Comparison of ENCODE assay signal across 12 cellular contexts in genomic region chr1:88946845-88947244, GRCh38. TPM values are rescaled to one million over a fixed set of nuclear protein-coding genes. Genes with fewer than 3 reads are reported as not detected.
DNase-seq lines count a peak whose midpoint lies in the region; ATAC-seq, FAIRE-seq and TF ChIP-seq lines count a peak whose summit lies in the region.
"Had no signal": no experiment of that assay in that cellular context is flagged by ENCODE, and none has a peak within 500 bp of the region (broad histone marks: within the 10 kb centered on the region; RNA-seq: fewer than 3 reads in every experiment).

No MANE protein-coding gene starts in this region.

- no peak overlapping the region for H4K5ac ChIP-seq in IMR-90 (ENCODE audit: low read depth, low read length)

- peaks cover 2% of the 10 kb centered on the region for H3K9me3 Mint-ChIP-seq in CD8-positive, alpha-beta T cell
- H3K9me3 Mint-ChIP-seq in naive thymus-derived CD4-positive, alpha-beta T cell: peaks cover 0 to 4% (median 0%) of the 10 kb centered on the region in 11 donors

- no peaks in the 10 kb centered on the region for H3K79me2 ChIP-seq in smooth muscle cell (ENCODE audit: low read depth)

- no peak for FAIRE-seq in bronchial epithelial cell (lab: Jason Lieb, UNC)
- FAIRE-seq: GM12891 had no signal

- H3K14ac ChIP-seq in IMR-90 (replicated peaks; ENCODE audit: low read depth, low read length): no peak overlapping the region

- H3K4ac ChIP-seq in IMR-90 (ENCODE audit: low read depth, low read length): no peak overlapping the region

- no peak overlapping the region for H2BK20ac ChIP-seq in IMR-90 (ENCODE audit: low read depth, low read length)

- H4K20me1 ChIP-seq in IMR-90 (ENCODE audit: insufficient read depth, low read length) (no peaks in the 10 kb centered on the region), smooth muscle cell (ENCODE audit: low read depth) (no peaks in the 10 kb centered on the region)

- no peak overlapping the region for H2AK5ac ChIP-seq in IMR-90 (ENCODE audit: low read depth, low read length)

- DNase-seq in CD8-positive, alpha-beta T cell: no peak
- peak; percentile 66 for DNase-seq in IMR-90
- DNase-seq in bronchial epithelial cell (ENCODE audit: low read depth): peak; percentile 15
- DNase-seq in naive thymus-derived CD4-positive, alpha-beta T cell: no peak
- DNase-seq in smooth muscle cell (lab: John Stamatoyannopoulos, UW; ENCODE audit: unreplicated experiment): no peak
- no peak for DNase-seq in uterus
- DNase-seq: stimulated activated CD4-positive, alpha-beta T cell treated with anti-CD3 and anti-CD28 coated beads, Interleukin-4, amount 100 ng/mL, for 24 hours; substantia nigra had no signal

- no peak overlapping the region for H3K4me2 ChIP-seq in IMR-90 (ENCODE audit: low read depth, low read length)
- no peak overlapping the region for H3K4me2 ChIP-seq in smooth muscle cell

- H3K18ac ChIP-seq in IMR-90 (ENCODE audit: low read depth, low read length): no peak overlapping the region

- no peak overlapping the region for H3K4me3 Mint-ChIP-seq in CD8-positive, alpha-beta T cell
- H3K4me3 Mint-ChIP-seq in naive thymus-derived CD4-positive, alpha-beta T cell: peak overlapping the region in 1 of 10 donors; percentile 2

- H3K27ac ChIP-seq in CD8-positive, alpha-beta T cell (ENCODE audit: low read depth, low read length): no peak overlapping the region
- H3K27ac ChIP-seq in IMR-90 (ENCODE audit: insufficient read depth, low read length) (no peak overlapping the region), smooth muscle cell (ENCODE audit: low read depth) (no peak overlapping the region), uterus (no peak overlapping the region)
- H3K27ac ChIP-seq in naive thymus-derived CD4-positive, alpha-beta T cell (ENCODE audit: low read depth, low read length): no peak overlapping the region
- H3K27ac ChIP-seq: neutrophil had no signal

- H3K9me3 ChIP-seq in CD8-positive, alpha-beta T cell (ENCODE audit: low read length): no peaks in the 10 kb centered on the region
- H3K9me3 ChIP-seq in IMR-90 (ENCODE audit: control insufficient read depth, insufficient read depth, low read length): no peaks in the 10 kb centered on the region
- H3K9me3 ChIP-seq in naive thymus-derived CD4-positive, alpha-beta T cell (ENCODE audit: control insufficient read depth in 2 of 3, low read length in 3 of 3): no peaks in the 10 kb centered on the region
- no peaks in the 10 kb centered on the region for H3K9me3 ChIP-seq in smooth muscle cell (replicated peaks; ENCODE audit: low read depth)
- no peaks in the 10 kb centered on the region for H3K9me3 ChIP-seq in uterus
- H3K9me3 ChIP-seq: neutrophil had no signal

- no peak overlapping the region for H3K4me3 ChIP-seq in CD8-positive, alpha-beta T cell (ENCODE audit: low read depth, low read length)
- no peak overlapping the region for H3K4me3 ChIP-seq in IMR-90 (ENCODE audit: insufficient read depth, low read depth, low read length)
- H3K4me3 ChIP-seq in bronchial epithelial cell (ENCODE audit: low read depth, low read length): no peak overlapping the region
- H3K4me3 ChIP-seq in naive thymus-derived CD4-positive, alpha-beta T cell (ENCODE audit: low read length): no peak overlapping the region
- no peak overlapping the region for H3K4me3 ChIP-seq in smooth muscle cell
- H3K4me3 ChIP-seq in uterus: no peak overlapping the region

- BruUV-seq in IMR-90 (replicated peaks; lab: Mats Ljungman, UMichigan): no TSS peak

- no peaks in the 10 kb centered on the region for H3K4me1 ChIP-seq in CD8-positive, alpha-beta T cell (ENCODE audit: insufficient read depth, low read length)
- peaks cover 6% of the 10 kb centered on the region for H3K4me1 ChIP-seq in IMR-90 (ENCODE audit: control insufficient read depth, insufficient read depth, low read length)
- no peaks in the 10 kb centered on the region for H3K4me1 ChIP-seq in naive thymus-derived CD4-positive, alpha-beta T cell (ENCODE audit: control insufficient read depth in 2 of 2, insufficient read depth in 2 of 2, low read length in 2 of 2)
- no peaks in the 10 kb centered on the region for H3K4me1 ChIP-seq in smooth muscle cell (ENCODE audit: low read depth)
- H3K4me1 ChIP-seq in uterus: no peaks in the 10 kb centered on the region

- in situ Hi-C loops in IMR-90 (cut with MboI; ENCODE audit: low sequenced_read_pairs): no loop called here

- peak overlapping the region; percentile 32 for H3K27ac Mint-ChIP-seq in CD8-positive, alpha-beta T cell
- peak overlapping the region in 2 of 9 donors; percentile 65 to 71 for H3K27ac Mint-ChIP-seq in naive thymus-derived CD4-positive, alpha-beta T cell

- H3K36me3 ChIP-seq in CD8-positive, alpha-beta T cell (ENCODE audit: insufficient read depth, low read length): peaks cover 27% of the 10 kb centered on the region
- peaks cover 16% of the 10 kb centered on the region for H3K36me3 ChIP-seq in IMR-90 (ENCODE audit: control insufficient read depth, insufficient read depth, low read length)
- H3K36me3 ChIP-seq in bronchial epithelial cell (ENCODE audit: control insufficient read depth, insufficient read depth, low read length): peaks cover 6% of the 10 kb centered on the region
- H3K36me3 ChIP-seq in naive thymus-derived CD4-positive, alpha-beta T cell (ENCODE audit: control insufficient read depth in 2 of 3, insufficient read depth in 3 of 3, low read length in 3 of 3): peaks cover 3 to 55% (median 11%) of the 10 kb centered on the region in 3 experiments
- H3K36me3 ChIP-seq in smooth muscle cell (ENCODE audit: low read depth): peaks cover 16% of the 10 kb centered on the region
- no peaks in the 10 kb centered on the region for H3K36me3 ChIP-seq in uterus

- peaks cover 70% of the 10 kb centered on the region for H3K36me3 Mint-ChIP-seq in CD8-positive, alpha-beta T cell
- H3K36me3 Mint-ChIP-seq in naive thymus-derived CD4-positive, alpha-beta T cell: peaks cover 22 to 69% (median 58%) of the 10 kb centered on the region in 5 donors

- H3K4me1 Mint-ChIP-seq in CD8-positive, alpha-beta T cell (ENCODE audit: low read depth): no peaks in the 10 kb centered on the region
- peaks cover 0 to 6% (median 0%) of the 10 kb centered on the region in 7 donors for H3K4me1 Mint-ChIP-seq in naive thymus-derived CD4-positive, alpha-beta T cell

- no peaks in the 10 kb centered on the region; a peak in 1 of 4 replicates for H3K79me1 ChIP-seq in IMR-90 (ENCODE audit: low read depth in 1 of 2, low read length in 2 of 2)

- TF ChIP-seq POLR2A in IMR-90 (IDR thresholded peaks at IDR 0.05; ENCODE audit: low read depth, low read length) (no peak), uterus (IDR thresholded peaks at IDR 0.05) (no peak)

- no peak overlapping the region for H2BK5ac ChIP-seq in IMR-90 (ENCODE audit: low read depth, low read length, poor library complexity, severe bottlenecking)

- no peak overlapping the region for H4K91ac ChIP-seq in IMR-90 (ENCODE audit: insufficient read depth, low read depth, low read length)

- 100% methylated on average over 1 of the region's 3 CpGs; no CpG with 5 or more reads in 1 of the 2 experiments for WGBS in IMR-90 (ENCODE audit: extremely low coverage in 2 of 2, insufficient read length in 1 of 2), 2 experiments
- WGBS in smooth muscle cell (ENCODE audit: low lambda C conversion rate): 98% methylated on average over 3 of the region's 3 CpGs

- no peak overlapping the region for H4K8ac ChIP-seq in IMR-90 (ENCODE audit: low read depth in 2 of 2, low read length in 2 of 2)

- no peak for ATAC-seq in CD8-positive, alpha-beta T cell
- ATAC-seq in IMR-90 (ENCODE audit: low read depth): peak; percentile 11; the same call in 1 of the 2 replicates
- ATAC-seq in naive thymus-derived CD4-positive, alpha-beta T cell: peak; percentile 49
- no peak for ATAC-seq in HG02610 (IDR thresholded peaks at IDR 0.05; ENCODE audit: unreplicated experiment)
- no peak for ATAC-seq in GM21786 (IDR thresholded peaks at IDR 0.05; ENCODE audit: unreplicated experiment)

- CTCF ChIA-PET in CD8-positive, alpha-beta T cell (lab: Charles Lee): no interaction called here
- CTCF ChIA-PET in IMR-90 (lab: Yijun Ruan, JAX): no interaction called here
- CTCF ChIA-PET in naive thymus-derived CD4-positive, alpha-beta T cell (lab: Charles Lee): interaction anchor here (1.0 kb wide), 1 partner anchor 15 kb away, joined by 3 read pairs; no protein-coding TSS in a partner anchor

- H2BK15ac ChIP-seq in IMR-90 (ENCODE audit: low read depth, low read length): no peak overlapping the region

- intact Hi-C loops in CD8-positive, alpha-beta T cell (cut with DNase I, micrococcal nuclease): no loop called here
- intact Hi-C loops in IMR-90 (cut with micrococcal nuclease): no loop called here
- intact Hi-C loops in naive thymus-derived CD4-positive, alpha-beta T cell (cut with micrococcal nuclease): no loop called here
- intact Hi-C loops in uterus (cut with DNase I; ENCODE audit: low total_unique reads): no loop called here

- H3K56ac ChIP-seq in IMR-90 (ENCODE audit: extremely low read depth, insufficient read depth, low read length): no peak overlapping the region

- no peak overlapping the region for H2BK120ac ChIP-seq in IMR-90 (ENCODE audit: low read depth, low read length)

- dilution Hi-C loops in IMR-90 (cut with HindIII; ENCODE audit: low sequenced_read_pairs, unreplicated experiment): no loop called here

- no peak for TF ChIP-seq RAD21 in IMR-90 (IDR thresholded peaks at IDR 0.05; ENCODE audit: low read length)

- TF ChIP-seq CTCF in CD8-positive, alpha-beta T cell (IDR thresholded peaks at IDR 0.05): no peak
- TF ChIP-seq CTCF in IMR-90 (conservative IDR thresholded peaks at IDR 0.05; ENCODE audit: low read depth, low read length) (no peak), bronchial epithelial cell (IDR thresholded peaks at IDR 0.05; ENCODE audit: insufficient read depth, low read length, severe bottlenecking) (no peak), smooth muscle cell (IDR thresholded peaks at IDR 0.05; ENCODE audit: borderline replicate concordance, insufficient read depth, poor library complexity, severe bottlenecking) (no peak), uterus (IDR thresholded peaks at IDR 0.05) (no peak)

- H3K23ac ChIP-seq in IMR-90 (ENCODE audit: low read depth, low read length): no peak overlapping the region

- no peaks in the 10 kb centered on the region for H3K27me3 Mint-ChIP-seq in CD8-positive, alpha-beta T cell (ENCODE audit: low read depth)
- H3K27me3 Mint-ChIP-seq in naive thymus-derived CD4-positive, alpha-beta T cell: no peaks in the 10 kb centered on the region

- H3K9ac ChIP-seq in IMR-90 (ENCODE audit: low read depth, low read length) (no peak overlapping the region), smooth muscle cell (ENCODE audit: low read depth) (no peak overlapping the region)

- no peak overlapping the region for H2AK9ac ChIP-seq in IMR-90 (replicated peaks; ENCODE audit: low read depth, low read length, poor library complexity)

- H3K9me1 ChIP-seq in IMR-90 (ENCODE audit: insufficient read depth, low read length): no peaks in the 10 kb centered on the region

- no peaks in the 10 kb centered on the region for H3K27me3 ChIP-seq in CD8-positive, alpha-beta T cell (ENCODE audit: insufficient read depth, low read length)
- H3K27me3 ChIP-seq in IMR-90 (ENCODE audit: control insufficient read depth, insufficient read depth, low read length) (no peaks in the 10 kb centered on the region), bronchial epithelial cell (ENCODE audit: control insufficient read depth, insufficient read depth, low read length) (no peaks in the 10 kb centered on the region), smooth muscle cell (ENCODE audit: low read depth) (no peaks in the 10 kb centered on the region), uterus (no peaks in the 10 kb centered on the region)
- no peaks in the 10 kb centered on the region for H3K27me3 ChIP-seq in naive thymus-derived CD4-positive, alpha-beta T cell (ENCODE audit: control insufficient read depth in 2 of 2, insufficient read depth in 2 of 2, low read length in 2 of 2)
- H3K27me3 ChIP-seq: neutrophil had no signal

- H2AFZ ChIP-seq in IMR-90 (replicated peaks; ENCODE audit: low read length, poor library complexity) (no peak overlapping the region), smooth muscle cell (ENCODE audit: low read depth) (no peak overlapping the region)

- POLR2A ChIA-PET in CD8-positive, alpha-beta T cell (lab: Charles Lee): no interaction called here
- POLR2A ChIA-PET in IMR-90 (lab: Charles Lee; ENCODE audit: unreplicated experiment): no interaction called here
- POLR2A ChIA-PET in naive thymus-derived CD4-positive, alpha-beta T cell (lab: Charles Lee): no interaction called here

- H3F3A ChIP-seq in smooth muscle cell (ENCODE audit: low read depth): no peaks in the 10 kb centered on the region

RNA-seq across cellular contexts. Expression of gene KYAT3, which starts 45.6 kb away (rescaled TPM):
- 10 to 100 TPM; 12.4 to 13.9 TPM for total RNA-seq in CD8-positive, alpha-beta T cell
- 20.4 and 34.2 TPM in 2 replicates for total RNA-seq in IMR-90 (2012; rRNA removed)
- 19.6 and 22.6 TPM in 2 replicates for polyA plus RNA-seq in IMR-90 (2012; rRNA removed)
- polyA plus RNA-seq in IMR-90 (2012; cell fraction: cytosol; rRNA removed): 2.9 and 3.7 TPM in 2 replicates
- polyA plus RNA-seq in IMR-90 (2012; cell fraction: nucleus; rRNA removed; ENCODE audit: low replicate concordance): 1.7 and 14.5 TPM in 2 replicates
- total RNA-seq in bronchial epithelial cell: 20.2 and 25.5 TPM in 2 replicates
- 10 to 100 TPM; 16.3 to 28.9 (median 27.6) TPM for total RNA-seq in naive thymus-derived CD4-positive, alpha-beta T cell
- polyA plus RNA-seq in naive thymus-derived CD4-positive, alpha-beta T cell: 10 to 100 TPM; 23.3 to 27.4 TPM
- 45.5 and 54.6 TPM in 2 replicates for total RNA-seq in smooth muscle cell
- 45.0 and 49.0 TPM in 2 replicates for polyA plus RNA-seq in smooth muscle cell
- total RNA-seq in uterus: 10 to 100 TPM in 3 of 4 donors, 1 to 10 TPM in 1; 8.5 to 36.3 (median 27.8) TPM

RNA-seq across cellular contexts. Expression of gene RBMXL1, which starts 45.6 kb away (rescaled TPM):
- total RNA-seq in CD8-positive, alpha-beta T cell: 10 to 100 TPM; 23.1 to 24.7 TPM
- total RNA-seq in IMR-90 (2012; rRNA removed) (8.1 and 10.8 TPM in 2 replicates), bronchial epithelial cell (9.7 and 14.2 TPM in 2 replicates), smooth muscle cell (8.1 and 9.9 TPM in 2 replicates), uterus (10 to 100 TPM; 20.0 to 27.1 (median 22.5) TPM)
- polyA plus RNA-seq in IMR-90 (2012; rRNA removed) (2.8 and 3.5 TPM in 2 replicates), smooth muscle cell (4.4 and 5.2 TPM in 2 replicates)
- 1.4 and 2.4 TPM in 2 replicates for polyA plus RNA-seq in IMR-90 (2012; cell fraction: cytosol; rRNA removed)
- polyA plus RNA-seq in IMR-90 (2012; cell fraction: nucleus; rRNA removed; ENCODE audit: low replicate concordance): 0.64 and 3.7 TPM in 2 replicates
- 10 to 100 TPM; 16.3 to 26.7 (median 21.6) TPM for total RNA-seq in naive thymus-derived CD4-positive, alpha-beta T cell
- polyA plus RNA-seq in naive thymus-derived CD4-positive, alpha-beta T cell: 10 to 100 TPM; 12.5 to 13.5 TPM

RNA-seq across cellular contexts. Expression of gene GTF2B, which starts 55.5 kb away (rescaled TPM):
- 10 to 100 TPM; 85.4 to 91.3 TPM for total RNA-seq in CD8-positive, alpha-beta T cell
- total RNA-seq in IMR-90 (2012; rRNA removed): 41.0 and 55.5 TPM in 2 replicates
- polyA plus RNA-seq in IMR-90 (2012; rRNA removed): 24.3 and 32.0 TPM in 2 replicates
- 6.2 and 7.1 TPM in 2 replicates for polyA plus RNA-seq in IMR-90 (2012; cell fraction: cytosol; rRNA removed)
- 2.6 and 22.9 TPM in 2 replicates for polyA plus RNA-seq in IMR-90 (2012; cell fraction: nucleus; rRNA removed; ENCODE audit: low replicate concordance)
- 38.0 and 40.8 TPM in 2 replicates for total RNA-seq in bronchial epithelial cell
- total RNA-seq in naive thymus-derived CD4-positive, alpha-beta T cell: 10 to 100 TPM; 41.3 to 53.6 (median 47.3) TPM
- polyA plus RNA-seq in naive thymus-derived CD4-positive, alpha-beta T cell: 10 to 100 TPM; 56.1 to 88.4 TPM
- 74.3 and 75.2 TPM in 2 replicates for total RNA-seq in smooth muscle cell
- 41.5 and 51.0 TPM in 2 replicates for polyA plus RNA-seq in smooth muscle cell
- 10 to 100 TPM; 21.5 to 63.2 (median 42.0) TPM for total RNA-seq in uterus

Comparison
In these comparisons a context has a peak if more than half of its experiments do, and no peak if none do; other contexts are left out.
1. ATAC-seq: peak in IMR-90 (single experiment) and naive thymus-derived CD4-positive, alpha-beta T cell (single experiment); none in CD8-positive, alpha-beta T cell (single experiment), HG02610 (single experiment) and GM21786 (single experiment).
2. DNase-seq: peak in IMR-90 (single experiment) and bronchial epithelial cell (single experiment); none in CD8-positive, alpha-beta T cell (0 of 7), naive thymus-derived CD4-positive, alpha-beta T cell (0 of 9), smooth muscle cell (single experiment) and uterus (0 of 2).